Comparison of ENCODE assay signal across 8 cellular contexts in the genomic region with DNA sequence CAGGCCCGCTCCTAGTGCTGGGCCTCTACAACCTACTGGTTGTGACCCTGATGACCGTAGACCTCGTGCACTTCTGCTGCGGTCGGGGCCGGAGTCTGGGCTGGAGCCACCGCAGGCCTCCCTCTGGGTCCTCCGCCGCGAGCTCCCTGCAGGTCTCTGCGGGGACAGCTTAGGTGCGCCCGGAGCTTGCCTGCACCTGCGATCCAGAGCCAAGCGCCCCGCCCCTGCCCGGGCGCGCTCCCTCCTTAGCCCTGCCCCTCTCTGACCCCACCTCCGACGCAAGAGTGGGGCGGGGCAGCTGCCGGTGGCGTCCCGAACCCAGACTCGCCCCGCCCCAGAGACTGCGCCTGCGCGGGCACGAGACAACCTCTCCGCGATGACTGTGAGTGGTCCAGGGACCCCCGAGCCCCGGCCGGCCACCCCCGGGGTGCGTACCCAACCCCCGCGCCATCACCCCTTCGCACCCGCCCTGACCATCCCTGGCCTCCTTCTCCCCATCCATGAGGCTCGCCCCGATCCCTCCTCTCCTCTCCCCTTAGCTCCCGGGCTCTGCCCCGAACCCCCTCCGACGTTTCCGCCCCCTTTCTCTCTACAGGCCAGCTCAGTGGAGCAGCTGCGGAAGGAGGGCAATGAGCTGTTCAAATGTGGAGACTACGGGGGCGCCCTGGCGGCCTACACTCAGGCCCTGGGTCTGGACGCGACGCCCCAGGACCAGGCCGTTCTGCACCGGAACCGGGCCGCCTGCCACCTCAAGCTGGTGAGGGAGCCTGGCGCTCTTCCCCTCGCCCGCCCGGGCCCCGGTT. TPM values are rescaled to one million over a fixed set of nuclear protein-coding genes. Genes with fewer than 3 reads are reported as not detected.
A peak's percentile ranks its signal among the peaks of the same experiment; 100 is the strongest.
DNase-seq lines count a peak whose midpoint lies in the region; ATAC-seq lines count a peak whose summit lies in the region.

Gene UNC45A, plus strand, starts transcription at position 337 of the 803 bp plus-strand sequence. Its CDS starts 40 bp downstream, at position 377.

- DNase-seq in Ammon's horn (ENCODE audit: low spot score) (peak; percentile 94), GM19238 (ENCODE audit: insufficient read length, low spot score) (peak; percentile 92), NCI-H510A treated with DMSO at 0.1 percent for 48 hours (lab: John Stamatoyannopoulos, UW) (peak; percentile 89), left colon (peak; percentile 95 to 98)
- DNase-seq in activated CD4-positive, alpha-beta T cell treated with anti-CD3 and anti-CD28 coated beads for 4 hours: peak; percentile 96 to 98
- peak; percentile 94 for DNase-seq in stimulated activated CD4-positive, alpha-beta T cell treated with anti-CD3 and anti-CD28 coated beads, Interleukin-1b, Interleukin-23, amount 100 ng/mL, for 48 hours

- intact Hi-C loops in left colon (cut with DNase I, micrococcal nuclease): no loop called here

- ATAC-seq in HG03439 (IDR thresholded peaks at IDR 0.05; ENCODE audit: unreplicated experiment): peak; percentile 60
- ATAC-seq in left colon: peak; percentile 75

- H3K27ac ChIP-seq in cingulate gyrus (ENCODE audit: low read depth, low read length): peak within 1 kb of the TSS; percentile 75

RNA-seq across cellular contexts. Expression of gene UNC45A, which starts in this region (rescaled TPM):
- 10 to 100 TPM; 53.0 to 58.1 TPM for total RNA-seq in left colon

Comparison
In these comparisons a context has a peak if more than half of its experiments do, and no peak if none do; other contexts are left out.
1. Peak in every context shown above with its lines: DNase-seq, ATAC-seq and H3K27ac ChIP-seq.